31 cellular contexts compared by ENCODE assay signal in genomic region chr12:91094957-91095356, GRCh38. TPM values are rescaled to one million over a fixed set of nuclear protein-coding genes. Genes with fewer than 3 reads are reported as not detected.
"Had no signal": no experiment of that assay in that cellular context is flagged by ENCODE, and none has a peak within 500 bp of the region (broad histone marks: within the 10 kb centered on the region; RNA-seq: fewer than 3 reads in every experiment).

No MANE protein-coding gene starts in this region.

- H3K36me3 ChIP-seq: adrenal gland had no signal

- H3K4me1 Mint-ChIP-seq: activated naive CD8-positive, alpha-beta T cell treated with anti-CD3 and anti-CD28 coated beads, Interleukin-2, amount 10 ng/mL, durations not matched to agents 7 days and 5 days; WTC11 had no signal

- H3K4me3 Mint-ChIP-seq: activated CD8-positive, alpha-beta T cell treated with anti-CD3 and anti-CD28 coated beads, Interleukin-2, amount 10 ng/mL, durations not matched to agents 7 days and 5 days; activated naive CD8-positive, alpha-beta T cell treated with anti-CD3 and anti-CD28 coated beads, Interleukin-2, amount 10 ng/mL, durations not matched to agents 7 days and 5 days; T-helper 1 cell treated with Interleukin-12 subunit alpha and Interleukin-12 subunit beta and Interleukin-4 antibody, amounts not matched to agents 30 μg/mL and 1 μg/mL, for 36 hours; WTC11 had no signal

- ATAC-seq: activated CD8-positive, alpha-beta T cell treated with anti-CD3 and anti-CD28 coated beads, Interleukin-2, amount 10 ng/mL, durations not matched to agents 7 days and 5 days; body of pancreas; WTC11 had no signal

- H3K27me3 Mint-ChIP-seq: activated naive CD8-positive, alpha-beta T cell treated with anti-CD3 and anti-CD28 coated beads, Interleukin-2, amount 10 ng/mL, durations not matched to agents 7 days and 5 days had no signal

- H3K27me3 ChIP-seq: adrenal gland, body of pancreas had no signal

- H3K9me3 ChIP-seq: adrenal gland, body of pancreas had no signal

- DNase-seq: activated CD4-positive, alpha-beta T cell treated with anti-CD3 and anti-CD28 coated beads for 48 hours; activated CD4-positive, alpha-beta T cell treated with anti-CD3 and anti-CD28 coated beads, Interleukin-2, amount 50 U/mL, for 4 hours; activated CD4-positive, CD25-positive, alpha-beta regulatory T cell treated with anti-CD3 and anti-CD28 coated beads, Interleukin-2, amount 50 U/mL, for 72 hours; activated CD8-positive, alpha-beta memory T cell treated with anti-CD3 and anti-CD28 coated beads, Interleukin-2, amount 50 U/mL, for 48 hours; activated CD8-positive, alpha-beta T cell treated with anti-CD3 and anti-CD28 coated beads, Interleukin-2, amount 10 ng/mL, durations not matched to agents 7 days and 5 days; activated naive CD4-positive, alpha-beta T cell treated with anti-CD3 and anti-CD28 coated beads, Interleukin-2, amount 50 U/mL, for 16 hours; activated naive CD8-positive, alpha-beta T cell treated with anti-CD3 and anti-CD28 coated beads, Interleukin-2, amount 10 ng/mL, durations not matched to agents 7 days and 5 days; activated T-cell treated with anti-CD3 and anti-CD28 coated beads, Interleukin-2, amount 50 U/mL, for 1 hour; adrenal gland; aorta; body of pancreas; central memory CD4-positive, alpha-beta T cell; NCI-H1105; NCI-H1436; NCI-H187; NCI-H2081; NCI-H2171; NCI-H2227 treated with DMSO at 0.1 percent for 48 hours; NCI-H446 treated with DMSO at 0.1 percent for 48 hours; NCI-H524 treated with DMSO at 0.1 percent for 48 hours; NCI-H774; NK-92 treated with Interleukin-12 subunit alpha and Interleukin-12 subunit beta, amount 100 ng/mL, for 24 hours; OCI-M1; SHP77 had no signal

- H3K4me3 ChIP-seq: adrenal gland, body of pancreas had no signal

- H3K27ac ChIP-seq: adrenal gland, body of pancreas had no signal

- H3K27ac Mint-ChIP-seq: activated CD8-positive, alpha-beta T cell treated with anti-CD3 and anti-CD28 coated beads, Interleukin-2, amount 10 ng/mL, durations not matched to agents 7 days and 5 days; activated naive CD8-positive, alpha-beta T cell treated with anti-CD3 and anti-CD28 coated beads, Interleukin-2, amount 10 ng/mL, durations not matched to agents 7 days and 5 days; T-helper 1 cell treated with Interleukin-12 subunit alpha and Interleukin-12 subunit beta and Interleukin-4 antibody, amounts not matched to agents 30 μg/mL and 1 μg/mL, for 36 hours; WTC11 had no signal

- H3K4me1 ChIP-seq: adrenal gland, body of pancreas had no signal

- H3K36me3 Mint-ChIP-seq: activated naive CD8-positive, alpha-beta T cell treated with anti-CD3 and anti-CD28 coated beads, Interleukin-2, amount 10 ng/mL, durations not matched to agents 7 days and 5 days had no signal

RNA-seq across cellular contexts. Expression of gene LUM, which starts 16.3 kb away (rescaled TPM):
- total RNA-seq: activated CD8-positive, alpha-beta T cell treated with anti-CD3 and anti-CD28 coated beads, Interleukin-2, amount 10 ng/mL, durations not matched to agents 7 days and 5 days; activated naive CD8-positive, alpha-beta T cell treated with anti-CD3 and anti-CD28 coated beads, Interleukin-2, amount 10 ng/mL, durations not matched to agents 7 days and 5 days had no signal

RNA-seq across cellular contexts. Expression of gene KERA, which starts 37.1 kb away (rescaled TPM):
- total RNA-seq: activated CD8-positive, alpha-beta T cell treated with anti-CD3 and anti-CD28 coated beads, Interleukin-2, amount 10 ng/mL, durations not matched to agents 7 days and 5 days; activated naive CD8-positive, alpha-beta T cell treated with anti-CD3 and anti-CD28 coated beads, Interleukin-2, amount 10 ng/mL, durations not matched to agents 7 days and 5 days; adrenal gland; aorta; body of pancreas; bronchial epithelial cell; chondrocyte; LHCN-M2; M059J; SK-MEL-5; WTC11 had no signal
